15 cellular contexts compared by ENCODE assay signal in the genomic region with DNA sequence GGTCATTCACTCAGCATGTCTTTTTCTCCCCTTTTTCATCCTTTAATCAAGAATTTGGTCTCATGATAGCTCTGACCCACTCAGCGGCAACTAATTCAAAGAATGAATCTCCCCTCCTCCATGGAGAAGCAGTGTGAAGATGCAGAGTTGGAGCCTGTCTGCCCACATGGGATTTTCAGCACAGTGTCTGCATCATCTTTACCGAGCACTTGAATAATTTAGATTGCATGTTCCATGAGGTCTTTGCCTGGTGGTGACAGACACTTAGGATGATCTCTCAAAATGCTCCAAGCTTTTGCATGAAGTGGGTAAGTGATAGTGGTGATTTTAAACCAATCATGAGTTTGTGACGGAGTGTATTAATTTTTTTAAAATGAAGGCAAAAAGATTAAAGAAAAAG.
"Had no signal": no experiment of that assay in that cellular context is flagged by ENCODE, and none has a peak within 500 bp of the region (broad histone marks: within the 10 kb centered on the region; RNA-seq: fewer than 3 reads in every experiment).

No MANE protein-coding gene starts in this region.

- H3K4me1 Mint-ChIP-seq: activated CD8-positive, alpha-beta memory T cell treated with anti-CD3 and anti-CD28 coated beads, Interleukin-2, amount 10 ng/mL, durations not matched to agents 7 days and 5 days; stimulated activated effector memory CD8-positive, alpha-beta T cell treated with anti-CD3 and anti-CD28 coated beads, Interleukin-12 subunit alpha, Interleukin-12 subunit beta, amount 100 ng/mL, for 72 hours; T-helper 17 cell had no signal

- H3K27ac ChIP-seq: cardiac muscle cell, colonic mucosa, esophagus squamous epithelium, foreskin keratinocyte, tibial nerve had no signal

- H3K9me3 Mint-ChIP-seq: activated CD4-positive, alpha-beta memory T cell treated with anti-CD3 and anti-CD28 coated beads for 36 hours; activated T-cell treated with anti-CD3 and anti-CD28 coated beads, Interleukin-2, amount 50 U/mL, for 24 hours had no signal

- H3K36me3 Mint-ChIP-seq: activated CD4-positive, alpha-beta memory T cell treated with anti-CD3 and anti-CD28 coated beads for 36 hours; activated CD8-positive, alpha-beta memory T cell treated with anti-CD3 and anti-CD28 coated beads, Interleukin-2, amount 10 ng/mL, durations not matched to agents 7 days and 5 days; natural killer cell treated with Interleukin-12 subunit alpha and Interleukin-12 subunit beta and Interleukin-15 and Interleukin-18, amount 100 ng/mL, for 72 hours; stimulated activated effector memory CD8-positive, alpha-beta T cell treated with anti-CD3 and anti-CD28 coated beads, Interleukin-12 subunit alpha, Interleukin-12 subunit beta, amount 100 ng/mL, for 72 hours had no signal

- H3K36me3 ChIP-seq: cardiac muscle cell, colonic mucosa, esophagus squamous epithelium, tibial nerve, WERI-Rb-1 had no signal

- ATAC-seq: activated CD8-positive, alpha-beta memory T cell treated with anti-CD3 and anti-CD28 coated beads, Interleukin-2, amount 10 ng/mL, durations not matched to agents 7 days and 5 days; foreskin keratinocyte; mucosa of descending colon; natural killer cell treated with Interleukin-12 subunit alpha and Interleukin-12 subunit beta and Interleukin-15 and Interleukin-18, amount 100 ng/mL, for 72 hours; stimulated activated effector memory CD8-positive, alpha-beta T cell treated with anti-CD3 and anti-CD28 coated beads, Interleukin-12 subunit alpha, Interleukin-12 subunit beta, amount 100 ng/mL, for 72 hours; T-helper 17 cell had no signal

- H3K27me3 ChIP-seq: cardiac muscle cell, colonic mucosa, esophagus squamous epithelium, foreskin keratinocyte, tibial nerve had no signal

- H3K27me3 Mint-ChIP-seq: activated CD4-positive, alpha-beta memory T cell treated with anti-CD3 and anti-CD28 coated beads for 36 hours; activated CD8-positive, alpha-beta memory T cell treated with anti-CD3 and anti-CD28 coated beads, Interleukin-2, amount 10 ng/mL, durations not matched to agents 7 days and 5 days; activated T-cell treated with anti-CD3 and anti-CD28 coated beads, Interleukin-2, amount 50 U/mL, for 24 hours; natural killer cell treated with Interleukin-12 subunit alpha and Interleukin-12 subunit beta and Interleukin-15 and Interleukin-18, amount 100 ng/mL, for 72 hours; T-helper 17 cell had no signal

- H3K4me1 ChIP-seq: colonic mucosa, foreskin keratinocyte had no signal

- H3K27ac Mint-ChIP-seq: activated CD4-positive, alpha-beta memory T cell treated with anti-CD3 and anti-CD28 coated beads for 36 hours; activated CD8-positive, alpha-beta memory T cell treated with anti-CD3 and anti-CD28 coated beads, Interleukin-2, amount 10 ng/mL, durations not matched to agents 7 days and 5 days; activated T-cell treated with anti-CD3 and anti-CD28 coated beads, Interleukin-2, amount 50 U/mL, for 24 hours; natural killer cell treated with Interleukin-12 subunit alpha and Interleukin-12 subunit beta and Interleukin-15 and Interleukin-18, amount 100 ng/mL, for 72 hours; stimulated activated effector memory CD8-positive, alpha-beta T cell treated with anti-CD3 and anti-CD28 coated beads, Interleukin-12 subunit alpha, Interleukin-12 subunit beta, amount 100 ng/mL, for 72 hours; T-helper 17 cell had no signal

- DNase-seq: activated CD4-positive, alpha-beta memory T cell treated with anti-CD3 and anti-CD28 coated beads for 36 hours; activated CD8-positive, alpha-beta memory T cell treated with anti-CD3 and anti-CD28 coated beads, Interleukin-2, amount 10 ng/mL, durations not matched to agents 7 days and 5 days; activated naive CD4-positive, alpha-beta T cell treated with anti-CD3 and anti-CD28 coated beads, Interleukin-2, amount 50 U/mL, for 16 hours; activated T-cell treated with anti-CD3 and anti-CD28 coated beads, Interleukin-2, amount 50 U/mL, for 24 hours; esophagus squamous epithelium; foreskin keratinocyte; mammary epithelial cell; T-helper 17 cell; WERI-Rb-1 had no signal

- H3K4me3 ChIP-seq: cardiac muscle cell, colonic mucosa, esophagus squamous epithelium, mucosa of descending colon, tibial nerve had no signal

- H3K4me3 Mint-ChIP-seq: activated CD4-positive, alpha-beta memory T cell treated with anti-CD3 and anti-CD28 coated beads for 36 hours; activated CD8-positive, alpha-beta memory T cell treated with anti-CD3 and anti-CD28 coated beads, Interleukin-2, amount 10 ng/mL, durations not matched to agents 7 days and 5 days; activated T-cell treated with anti-CD3 and anti-CD28 coated beads, Interleukin-2, amount 50 U/mL, for 24 hours; natural killer cell treated with Interleukin-12 subunit alpha and Interleukin-12 subunit beta and Interleukin-15 and Interleukin-18, amount 100 ng/mL, for 72 hours; stimulated activated effector memory CD8-positive, alpha-beta T cell treated with anti-CD3 and anti-CD28 coated beads, Interleukin-12 subunit alpha, Interleukin-12 subunit beta, amount 100 ng/mL, for 72 hours; T-helper 17 cell had no signal

- H3K9me3 ChIP-seq: colonic mucosa, esophagus squamous epithelium, tibial nerve had no signal
